In the genomic region with DNA sequence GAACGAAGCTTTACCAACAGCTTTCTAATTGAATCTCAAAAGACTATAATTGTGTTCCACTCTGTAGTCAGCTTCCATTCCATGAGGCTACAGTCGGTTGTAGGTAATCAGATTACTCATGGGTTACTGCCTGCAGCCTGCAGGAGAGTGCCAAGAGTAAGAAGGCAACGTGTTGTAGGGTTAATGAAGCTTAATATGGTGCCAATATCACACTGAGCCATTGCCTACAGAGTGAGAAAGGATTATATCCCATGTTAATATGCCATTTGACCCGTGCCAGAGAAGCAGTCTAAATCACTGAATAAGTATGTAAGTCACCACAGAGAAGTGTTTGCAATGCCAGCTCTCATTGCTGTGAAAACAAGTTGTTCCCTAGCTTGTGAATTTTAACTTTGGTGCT, we compare ENCODE assay signal across 23 cellular contexts.
DNase-seq lines count a peak whose midpoint lies in the region; FAIRE-seq and TF ChIP-seq lines count a peak whose summit lies in the region.
"Had no signal": no experiment of that assay in that cellular context is flagged by ENCODE, and none has a peak within 500 bp of the region (broad histone marks: within the 10 kb centered on the region; RNA-seq: fewer than 3 reads in every experiment).

No MANE protein-coding gene starts in this region.

- no peak for TF ChIP-seq POLR2A in GM12892 (IDR thresholded peaks at IDR 0.05; ENCODE audit: low read depth, low read length)

- WGBS in small intestine, 3 donors = 48 to 64% (median 59%) methylated on average over 4 of the region's 4 CpGs

- no peaks in the 10 kb centered on the region for H3K9me3 ChIP-seq in A673 (ENCODE audit: low read depth, low read length, poor library complexity, severe bottlenecking)
- no peaks in the 10 kb centered on the region for H3K9me3 ChIP-seq in small intestine (ENCODE audit: control insufficient read depth, low read depth)
- H3K9me3 ChIP-seq: esophagus squamous epithelium, thoracic aorta had no signal

- POLR2A ChIA-PET in A673 (lab: Charles Lee; ENCODE audit: low non-redundant PET) = no interaction called here

- peak; percentile 64 for DNase-seq in A673 (ENCODE audit: low spot score)
- DNase-seq in NCI-H1694 (lab: John Stamatoyannopoulos, UW) = peak; percentile 51
- DNase-seq in astrocyte of the hippocampus (ENCODE audit: low read depth, low spot score) = peak; percentile 79
- peak; percentile 14 for DNase-seq in kidney epithelial cell (ENCODE audit: low read depth)
- DNase-seq in coronary artery (ENCODE audit: low spot score) = no peak
- DNase-seq in small intestine = no peak
- DNase-seq in stimulated activated CD4-positive, alpha-beta T cell treated with anti-CD3 and anti-CD28 coated beads, Interleukin-4, amount 100 ng/mL, for 1 hour = no peak
- DNase-seq in GM12892 (ENCODE audit: insufficient read length) = no peak
- DNase-seq: activated B cell treated with CpG ODN at 0.5 μM for 24 hours; activated CD8-positive, alpha-beta T cell treated with anti-CD3 and anti-CD28 coated beads, Interleukin-2, amount 10 ng/mL, durations not matched to agents 7 days and 5 days; activated naive CD8-positive, alpha-beta T cell treated with anti-CD3 and anti-CD28 coated beads, Interleukin-2, amount 10 ng/mL, durations not matched to agents 7 days and 5 days; C1 segment of cervical spinal cord; esophagus squamous epithelium; H7; heart left ventricle; IMR-90; naive thymus-derived CD8-positive, alpha-beta T cell; NCI-H1930; NCI-H526; PC-3; spleen had no signal

- intact Hi-C loops in A673 (cut with micrococcal nuclease; ENCODE audit: unreplicated experiment) = no loop called here

- H3K36me3 ChIP-seq in A673 (ENCODE audit: insufficient read depth, low read length, poor library complexity, severe bottlenecking) (no peaks in the 10 kb centered on the region), kidney epithelial cell (ENCODE audit: control insufficient read depth, insufficient read depth, low read length) (no peaks in the 10 kb centered on the region), small intestine (ENCODE audit: control insufficient read depth in 2 of 2, insufficient read depth in 2 of 2, low read length in 2 of 2) (no peaks in the 10 kb centered on the region)
- H3K36me3 ChIP-seq: esophagus squamous epithelium, heart left ventricle, spleen, thoracic aorta had no signal

- no peaks in the 10 kb centered on the region for H3K4me1 ChIP-seq in A673 (ENCODE audit: insufficient read depth, low read length, poor library complexity, severe bottlenecking)
- no peaks in the 10 kb centered on the region for H3K4me1 ChIP-seq in small intestine (ENCODE audit: control insufficient read depth in 2 of 2, insufficient read depth in 1 of 2, low read depth in 1 of 2, low read length in 1 of 2)
- H3K4me1 ChIP-seq: heart left ventricle, spleen had no signal

- no TSS peak for BruUV-seq in A673 (replicated peaks; lab: Mats Ljungman, UMichigan)

- H3K27me3 ChIP-seq in A673 (replicated peaks; ENCODE audit: insufficient read depth, low read depth, low read length, poor library complexity) (no peaks in the 10 kb centered on the region), kidney epithelial cell (ENCODE audit: control insufficient read depth, insufficient read depth, low read length) (no peaks in the 10 kb centered on the region), small intestine (ENCODE audit: control insufficient read depth in 2 of 2, insufficient read depth in 2 of 2, low read length in 2 of 2) (no peaks in the 10 kb centered on the region)
- H3K27me3 ChIP-seq: esophagus squamous epithelium, heart left ventricle, spleen had no signal

- TF ChIP-seq CTCF in A673 (conservative IDR thresholded peaks at IDR 0.05; ENCODE audit: low read depth, low read length) = no peak
- no peak for TF ChIP-seq CTCF in kidney epithelial cell (IDR thresholded peaks at IDR 0.05; ENCODE audit: insufficient read depth, low read length, poor library complexity, severe bottlenecking)
- no peak for TF ChIP-seq CTCF in coronary artery (IDR thresholded peaks at IDR 0.05)

- no peak for FAIRE-seq in small intestine (lab: Jason Lieb, UNC)
- FAIRE-seq in GM12892 (lab: Jason Lieb, UNC) = no peak

- CTCF ChIA-PET in A673 (lab: Charles Lee) = no interaction called here

- H3K27ac ChIP-seq in A673 (ENCODE audit: low read depth, low read length, poor library complexity, severe bottlenecking) (no peak overlapping the region), coronary artery (no peak overlapping the region), small intestine (ENCODE audit: low read depth in 1 of 2, low read length in 1 of 2) (no peak overlapping the region)
- H3K27ac ChIP-seq: esophagus squamous epithelium, heart left ventricle, HL-60, spleen, thoracic aorta had no signal

- H3K4me3 ChIP-seq in A673 (ENCODE audit: low read depth, low read length, poor library complexity, severe bottlenecking) (no peak overlapping the region), kidney epithelial cell (ENCODE audit: low read depth, low read length) (no peak overlapping the region), coronary artery (no peak overlapping the region), small intestine (ENCODE audit: low read depth in 1 of 2, low read length in 2 of 2) (no peak overlapping the region)
- H3K4me3 ChIP-seq: esophagus squamous epithelium, heart left ventricle, spleen, thoracic aorta had no signal

Comparison
In these comparisons a context has a peak if more than half of its experiments do, and no peak if none do; other contexts are left out.
1. DNase-seq: peak in A673 (single experiment), NCI-H1694 (single experiment), astrocyte of the hippocampus (single experiment) and kidney epithelial cell (single experiment); none in coronary artery (single experiment), small intestine (single experiment), stimulated activated CD4-positive, alpha-beta T cell treated with anti-CD3 and anti-CD28 coated beads, Interleukin-4, amount 100 ng/mL, for 1 hour (single experiment) and GM12892 (single experiment).